In genomic region chr2:121031568-121032340, GRCh38 we compare ENCODE assay signal across 17 cellular contexts.
DNase-seq lines count a peak whose midpoint lies in the region; ATAC-seq and TF ChIP-seq lines count a peak whose summit lies in the region.
"Had no signal": no experiment of that assay in that cellular context is flagged by ENCODE, and none has a peak within 500 bp of the region (broad histone marks: within the 10 kb centered on the region; RNA-seq: fewer than 3 reads in every experiment).

No MANE protein-coding gene starts in this region.

- no peak for TF ChIP-seq CTCF in type B pancreatic cell (conservative IDR thresholded peaks at IDR 0.05)

- no peaks in the 10 kb centered on the region for H3K36me3 Mint-ChIP-seq in natural killer cell treated with Interleukin-12 subunit alpha and Interleukin-12 subunit beta and Interleukin-15 and Interleukin-18, amount 100 ng/mL, for 72 hours
- H3K36me3 Mint-ChIP-seq in type B pancreatic cell = no peaks in the 10 kb centered on the region

- H3K4me1 Mint-ChIP-seq in natural killer cell treated with Interleukin-12 subunit alpha and Interleukin-12 subunit beta and Interleukin-15 and Interleukin-18, amount 100 ng/mL, for 72 hours (ENCODE audit: low read depth in 2 of 2) = no peaks in the 10 kb centered on the region
- peaks cover 20% of the 10 kb centered on the region for H3K4me1 Mint-ChIP-seq in type B pancreatic cell (ENCODE audit: unreplicated experiment)

- peak; percentile 73 for DNase-seq in DMS 273 (lab: John Stamatoyannopoulos, UW; ENCODE audit: unreplicated experiment)
- DNase-seq in ecto neural progenitor cell (ENCODE audit: low spot score) = peak; percentile 36
- DNase-seq in natural killer cell treated with Interleukin-12 subunit alpha and Interleukin-12 subunit beta and Interleukin-15 and Interleukin-18, amount 100 ng/mL, for 72 hours (ENCODE audit: low spot score) = no peak
- DNase-seq in type B pancreatic cell (ENCODE audit: extremely low spot score, unreplicated experiment) = peak; percentile 59
- no peak for DNase-seq in cortex of kidney (lab: John Stamatoyannopoulos, UW)
- no peak for DNase-seq in OCI-M1 (lab: John Stamatoyannopoulos, UW)
- DNase-seq: ACHN; BE2C; Caco-2; CD4-positive, alpha-beta T cell; DMS79 treated with DMSO at 0.1 percent for 48 hours; GF-D8; GOT3; H7; HFFc6 had no signal

- no peak overlapping the region for H3K27ac Mint-ChIP-seq in natural killer cell treated with Interleukin-12 subunit alpha and Interleukin-12 subunit beta and Interleukin-15 and Interleukin-18, amount 100 ng/mL, for 72 hours
- no peak overlapping the region for H3K27ac Mint-ChIP-seq in type B pancreatic cell
- H3K27ac Mint-ChIP-seq: CD4-positive, alpha-beta T cell; HFFc6 had no signal

- no peaks in the 10 kb centered on the region for H3K9me3 Mint-ChIP-seq in natural killer cell treated with Interleukin-12 subunit alpha and Interleukin-12 subunit beta and Interleukin-15 and Interleukin-18, amount 100 ng/mL, for 72 hours
- no peaks in the 10 kb centered on the region for H3K9me3 Mint-ChIP-seq in type B pancreatic cell
- H3K9me3 Mint-ChIP-seq: HFFc6 had no signal

- peak; percentile 25 to 46 for ATAC-seq in natural killer cell treated with Interleukin-12 subunit alpha and Interleukin-12 subunit beta and Interleukin-15 and Interleukin-18, amount 100 ng/mL, for 72 hours
- ATAC-seq in GM21515 (IDR thresholded peaks at IDR 0.05; ENCODE audit: unreplicated experiment) = no peak
- ATAC-seq: HCT116 had no signal

- H3K4me3 Mint-ChIP-seq in natural killer cell treated with Interleukin-12 subunit alpha and Interleukin-12 subunit beta and Interleukin-15 and Interleukin-18, amount 100 ng/mL, for 72 hours = no peak overlapping the region
- no peak overlapping the region for H3K4me3 Mint-ChIP-seq in type B pancreatic cell
- H3K4me3 Mint-ChIP-seq: CD4-positive, alpha-beta T cell; HFFc6 had no signal

- H3K27me3 Mint-ChIP-seq in natural killer cell treated with Interleukin-12 subunit alpha and Interleukin-12 subunit beta and Interleukin-15 and Interleukin-18, amount 100 ng/mL, for 72 hours = peaks cover 9 to 16% of the 10 kb centered on the region in 2 donors
- H3K27me3 Mint-ChIP-seq in type B pancreatic cell = peaks cover 62% of the 10 kb centered on the region

Comparison
In these comparisons a context has a peak if more than half of its experiments do, and no peak if none do; other contexts are left out.
1. DNase-seq: peak in DMS 273 (single experiment), ecto neural progenitor cell (single experiment) and type B pancreatic cell (single experiment); none in natural killer cell treated with Interleukin-12 subunit alpha and Interleukin-12 subunit beta and Interleukin-15 and Interleukin-18, amount 100 ng/mL, for 72 hours (single experiment), cortex of kidney (single experiment) and OCI-M1 (single experiment).